In genomic region chr10:123795196-123795780, GRCh38 we compare ENCODE assay signal across 18 cellular contexts.
DNase-seq lines count a peak whose midpoint lies in the region; ATAC-seq and TF ChIP-seq lines count a peak whose summit lies in the region.
"Had no signal": no experiment of that assay in that cellular context is flagged by ENCODE, and none has a peak within 500 bp of the region (broad histone marks: within the 10 kb centered on the region; RNA-seq: fewer than 3 reads in every experiment).

No MANE protein-coding gene starts in this region.

- no peaks in the 10 kb centered on the region for H3K9me3 ChIP-seq in esophagus muscularis mucosa
- no peaks in the 10 kb centered on the region for H3K9me3 ChIP-seq in neural progenitor cell (ENCODE audit: low read depth)
- H3K9me3 ChIP-seq in stomach smooth muscle (ENCODE audit: control insufficient read depth in 2 of 2, low read length in 2 of 2): peaks cover 0 to 2% of the 10 kb centered on the region in 2 donors
- no peaks in the 10 kb centered on the region for H3K9me3 ChIP-seq in naive thymus-derived CD4-positive, alpha-beta T cell (ENCODE audit: control insufficient read depth in 2 of 3, low read length in 3 of 3)
- H3K9me3 ChIP-seq: HAP-1 had no signal

- no peak overlapping the region for H3K4me3 Mint-ChIP-seq in neural progenitor cell
- no peak overlapping the region for H3K4me3 Mint-ChIP-seq in naive thymus-derived CD4-positive, alpha-beta T cell
- H3K4me3 Mint-ChIP-seq: CD14-positive monocyte; CD4-positive, alpha-beta memory T cell had no signal

- H3K4me3 ChIP-seq in esophagus muscularis mucosa (no peak overlapping the region), neural progenitor cell (no peak overlapping the region), stomach smooth muscle (ENCODE audit: low read length in 2 of 2) (no peak overlapping the region)
- no peak overlapping the region for H3K4me3 ChIP-seq in naive thymus-derived CD4-positive, alpha-beta T cell (ENCODE audit: low read length)
- H3K4me3 ChIP-seq: A549, BLaER1, HAP-1 had no signal

- peak overlapping the region; percentile 55 for H3K27ac Mint-ChIP-seq in neural progenitor cell
- no peak overlapping the region for H3K27ac Mint-ChIP-seq in naive thymus-derived CD4-positive, alpha-beta T cell
- H3K27ac Mint-ChIP-seq: CD14-positive monocyte; CD4-positive, alpha-beta memory T cell had no signal

- no peak for TF ChIP-seq EP300 in esophagus muscularis mucosa (IDR thresholded peaks at IDR 0.05)

- H2AFZ ChIP-seq in neural progenitor cell (replicated peaks): no peak overlapping the region

- no peaks in the 10 kb centered on the region for H3K36me3 Mint-ChIP-seq in neural progenitor cell
- peaks cover 0 to 3% (median 0%) of the 10 kb centered on the region in 5 donors for H3K36me3 Mint-ChIP-seq in naive thymus-derived CD4-positive, alpha-beta T cell
- H3K36me3 Mint-ChIP-seq: CD14-positive monocyte; CD4-positive, alpha-beta memory T cell had no signal

- no peak for TF ChIP-seq CTCF in GM13976 (IDR thresholded peaks at IDR 0.05; ENCODE audit: borderline replicate concordance, control extremely low read depth, extremely low read depth, insufficient read depth, missing control alignments)
- TF ChIP-seq CTCF in esophagus muscularis mucosa (IDR thresholded peaks at IDR 0.05): no peak
- TF ChIP-seq CTCF in neural progenitor cell (IDR thresholded peaks at IDR 0.05): no peak

- intact Hi-C loops in esophagus muscularis mucosa (cut with DNase I): no loop called here
- intact Hi-C loops in naive thymus-derived CD4-positive, alpha-beta T cell (cut with micrococcal nuclease): no loop called here

- CTCF ChIA-PET in naive thymus-derived CD4-positive, alpha-beta T cell (lab: Charles Lee): no interaction called here

- H3K9ac ChIP-seq in neural progenitor cell (no peak overlapping the region), stomach smooth muscle (ENCODE audit: low read length in 2 of 2) (no peak overlapping the region)
- H3K9ac ChIP-seq: BLaER1 had no signal

- no peaks in the 10 kb centered on the region for H3K79me2 ChIP-seq in neural progenitor cell (ENCODE audit: low read depth)

- POLR2A ChIA-PET in naive thymus-derived CD4-positive, alpha-beta T cell (lab: Charles Lee): no interaction called here

- WGBS in esophagus muscularis mucosa: 87% methylated on average over 10 of the region's 10 CpGs

- no peak for TF ChIP-seq POLR2A in esophagus muscularis mucosa (IDR thresholded peaks at IDR 0.05; ENCODE audit: low read depth)

- H3F3A ChIP-seq in neural progenitor cell (ENCODE audit: low read depth): no peaks in the 10 kb centered on the region

- in situ Hi-C loops in GM13976 (cut with MboI; ENCODE audit: low sequenced_read_pairs, unreplicated experiment): no loop called here

- H3K4me1 ChIP-seq in esophagus muscularis mucosa (peaks cover 0 to 21% (median 18%) of the 10 kb centered on the region in 4 donors), neural progenitor cell (no peaks in the 10 kb centered on the region), stomach smooth muscle (ENCODE audit: control insufficient read depth, insufficient read depth, low read length) (peaks cover 17% of the 10 kb centered on the region)
- H3K4me1 ChIP-seq in naive thymus-derived CD4-positive, alpha-beta T cell (ENCODE audit: control insufficient read depth in 2 of 2, insufficient read depth in 2 of 2, low read length in 2 of 2): no peaks in the 10 kb centered on the region
- H3K4me1 ChIP-seq: A549, HAP-1 had no signal

- no peaks in the 10 kb centered on the region for H3K27me3 Mint-ChIP-seq in neural progenitor cell (ENCODE audit: insufficient read depth, low read depth)
- H3K27me3 Mint-ChIP-seq in naive thymus-derived CD4-positive, alpha-beta T cell: peaks cover 5 to 18% (median 7%) of the 10 kb centered on the region in 5 donors

- H3K4me1 Mint-ChIP-seq in neural progenitor cell: peaks cover 4% of the 10 kb centered on the region
- H3K4me1 Mint-ChIP-seq in naive thymus-derived CD4-positive, alpha-beta T cell: peaks cover 0 to under 1% (median 0%) of the 10 kb centered on the region in 7 donors
- H3K4me1 Mint-ChIP-seq: CD14-positive monocyte had no signal

- peak overlapping the region in 3 of 4 donors; percentile 38 to 80 (median 53) for H3K27ac ChIP-seq in esophagus muscularis mucosa (replicated peaks in 1 of 4)
- no peak overlapping the region for H3K27ac ChIP-seq in neural progenitor cell
- H3K27ac ChIP-seq in stomach smooth muscle (ENCODE audit: low read length): peak overlapping the region; percentile 37
- H3K27ac ChIP-seq in naive thymus-derived CD4-positive, alpha-beta T cell (ENCODE audit: low read depth, low read length): no peak overlapping the region
- H3K27ac ChIP-seq: 22Rv1, A549, BLaER1, HL-60 had no signal

- ATAC-seq in HG03521 (IDR thresholded peaks at IDR 0.05; ENCODE audit: unreplicated experiment): no peak
- no peak for ATAC-seq in naive thymus-derived CD4-positive, alpha-beta T cell
- ATAC-seq: A549 had no signal

- DNase-seq in GM13976 (ENCODE audit: low spot score) (peak; percentile 4), esophagus muscularis mucosa (ENCODE audit: extremely low spot score) (peak; percentile 74), neural progenitor cell (ENCODE audit: low spot score) (no peak), iPS-NIHi7 (ENCODE audit: extremely low spot score) (no peak), AG08395 (ENCODE audit: low spot score) (no peak)
- no peak for DNase-seq in naive thymus-derived CD4-positive, alpha-beta T cell
- DNase-seq: CD4-positive, alpha-beta memory T cell; DMS153; DMS79; GDM1 had no signal

- peaks cover 0 to 47% (median 19%) of the 10 kb centered on the region in 4 donors for H3K36me3 ChIP-seq in esophagus muscularis mucosa
- no peaks in the 10 kb centered on the region for H3K36me3 ChIP-seq in neural progenitor cell
- peaks cover 19 to 29% of the 10 kb centered on the region in 2 donors for H3K36me3 ChIP-seq in stomach smooth muscle (ENCODE audit: control insufficient read depth in 2 of 2, insufficient read depth in 2 of 2, low read length in 2 of 2)
- no peaks in the 10 kb centered on the region for H3K36me3 ChIP-seq in naive thymus-derived CD4-positive, alpha-beta T cell (ENCODE audit: control insufficient read depth in 2 of 3, insufficient read depth in 3 of 3, low read length in 3 of 3)
- H3K36me3 ChIP-seq: BLaER1, HAP-1 had no signal

- no peaks in the 10 kb centered on the region for H4K20me1 ChIP-seq in neural progenitor cell (ENCODE audit: low read depth)
- H4K20me1 ChIP-seq: BLaER1 had no signal

- no peak overlapping the region for H3K4me2 ChIP-seq in neural progenitor cell
- H3K4me2 ChIP-seq: A549, BLaER1 had no signal

- H3K27me3 ChIP-seq in esophagus muscularis mucosa (no peaks in the 10 kb centered on the region), neural progenitor cell (no peaks in the 10 kb centered on the region), stomach smooth muscle (ENCODE audit: control insufficient read depth in 1 of 2, insufficient read depth in 2 of 2, low read length in 2 of 2) (no peaks in the 10 kb centered on the region)
- no peaks in the 10 kb centered on the region for H3K27me3 ChIP-seq in naive thymus-derived CD4-positive, alpha-beta T cell (ENCODE audit: control insufficient read depth in 2 of 2, insufficient read depth in 2 of 2, low read length in 2 of 2)
- H3K27me3 ChIP-seq: BLaER1 had no signal

- peaks cover 3% of the 10 kb centered on the region for H3K9me3 Mint-ChIP-seq in neural progenitor cell
- peaks cover 0 to 9% (median 3%) of the 10 kb centered on the region in 11 donors for H3K9me3 Mint-ChIP-seq in naive thymus-derived CD4-positive, alpha-beta T cell

Comparison
In these comparisons a context has a peak if more than half of its experiments do, and no peak if none do; other contexts are left out.
1. DNase-seq: peak in GM13976 (single experiment) and esophagus muscularis mucosa (single experiment); none in neural progenitor cell (single experiment), naive thymus-derived CD4-positive, alpha-beta T cell (0 of 9), iPS-NIHi7 (single experiment) and AG08395 (single experiment).
2. H3K27ac ChIP-seq: peak in esophagus muscularis mucosa (3 of 4) and stomach smooth muscle (single experiment); none in neural progenitor cell (single experiment) and naive thymus-derived CD4-positive, alpha-beta T cell (single experiment).